ENCODE assay signal across 23 cellular contexts in genomic region chr17:1733759-1734158, GRCh38. TPM values are rescaled to one million over a fixed set of nuclear protein-coding genes. Genes with fewer than 3 reads are reported as not detected.
"Had no signal": no experiment of that assay in that cellular context is flagged by ENCODE, and none has a peak within 500 bp of the region (broad histone marks: within the 10 kb centered on the region; RNA-seq: fewer than 3 reads in every experiment).

No MANE protein-coding gene starts in this region.

- H3K4me3 Mint-ChIP-seq: activated CD4-positive, alpha-beta memory T cell treated with anti-CD3 and anti-CD28 coated beads for 36 hours; activated CD4-positive, alpha-beta T cell treated with anti-CD3 and anti-CD28 coated beads for 36 hours; activated naive CD8-positive, alpha-beta T cell; activated T-helper 1 cell treated with anti-CD3 and anti-CD28 coated beads, Interleukin-12 subunit alpha, Interleukin-12 subunit beta, Interleukin-2, Interleukin-4 antibody, amounts not matched to agents 30 ng/mL and 10 ng/mL and 1 ng/mL, durations not matched to agents 14 hours and 24 hours and 36 hours; effector memory CD8-positive, alpha-beta T cell; immature natural killer cell; naive thymus-derived CD4-positive, alpha-beta T cell; neural progenitor cell had no signal

- H3K9me3 ChIP-seq: esophagus squamous epithelium, heart right ventricle, psoas muscle, thyroid gland had no signal

- H3K9me3 Mint-ChIP-seq: activated CD4-positive, alpha-beta memory T cell treated with anti-CD3 and anti-CD28 coated beads for 36 hours; activated T-helper 1 cell treated with anti-CD3 and anti-CD28 coated beads, Interleukin-12 subunit alpha, Interleukin-12 subunit beta, Interleukin-2, Interleukin-4 antibody, amounts not matched to agents 30 ng/mL and 10 ng/mL and 1 ng/mL, durations not matched to agents 14 hours and 24 hours and 36 hours; effector memory CD8-positive, alpha-beta T cell; immature natural killer cell; neural progenitor cell had no signal

- H3K36me3 ChIP-seq: neural progenitor cell had no signal

- H3K27me3 ChIP-seq: esophagus squamous epithelium, heart right ventricle, neural progenitor cell, thyroid gland had no signal

- ATAC-seq: activated CD4-positive, alpha-beta T cell treated with anti-CD3 and anti-CD28 coated beads for 36 hours; effector memory CD8-positive, alpha-beta T cell; heart right ventricle; naive thymus-derived CD4-positive, alpha-beta T cell; right cardiac atrium had no signal

- H3K9ac ChIP-seq: neural progenitor cell had no signal

- H3K27ac Mint-ChIP-seq: activated CD4-positive, alpha-beta memory T cell treated with anti-CD3 and anti-CD28 coated beads for 36 hours; activated CD4-positive, alpha-beta T cell treated with anti-CD3 and anti-CD28 coated beads for 36 hours; activated naive CD8-positive, alpha-beta T cell; activated T-helper 1 cell treated with anti-CD3 and anti-CD28 coated beads, Interleukin-12 subunit alpha, Interleukin-12 subunit beta, Interleukin-2, Interleukin-4 antibody, amounts not matched to agents 30 ng/mL and 10 ng/mL and 1 ng/mL, durations not matched to agents 14 hours and 24 hours and 36 hours; neural progenitor cell had no signal

- H3K4me1 ChIP-seq: neural progenitor cell had no signal

- H3K4me2 ChIP-seq: neural progenitor cell had no signal

- H2AFZ ChIP-seq: neural progenitor cell had no signal

- H3K4me3 ChIP-seq: esophagus squamous epithelium, heart right ventricle, neural progenitor cell, psoas muscle, thyroid gland had no signal

- H3K27me3 Mint-ChIP-seq: activated CD4-positive, alpha-beta memory T cell treated with anti-CD3 and anti-CD28 coated beads for 36 hours; activated CD4-positive, alpha-beta T cell treated with anti-CD3 and anti-CD28 coated beads for 36 hours; activated naive CD8-positive, alpha-beta T cell; effector memory CD8-positive, alpha-beta T cell; naive thymus-derived CD4-positive, alpha-beta T cell had no signal

- H3K36me3 Mint-ChIP-seq: activated naive CD8-positive, alpha-beta T cell had no signal

- DNase-seq: activated CD4-positive, alpha-beta memory T cell treated with anti-CD3 and anti-CD28 coated beads for 36 hours; activated CD4-positive, alpha-beta T cell treated with anti-CD3 and anti-CD28 coated beads for 36 hours; activated T-cell treated with anti-CD3 and anti-CD28 coated beads for 4 hours; cerebellar nuclear complex; effector memory CD8-positive, alpha-beta T cell; esophagus squamous epithelium; heart right ventricle; immature natural killer cell; kidney glomerular epithelial cell; mesendoderm; small intestine; stimulated activated CD4-positive, alpha-beta T cell treated with anti-CD3 and anti-CD28 coated beads, Interleukin-4, amount 100 ng/mL, for 4 hours; stimulated activated naive CD4-positive, alpha-beta T cell; T-helper 2 cell; thyroid gland; WERI-Rb-1 had no signal

- H3K27ac ChIP-seq: esophagus squamous epithelium, heart right ventricle, neural progenitor cell, thyroid gland, WERI-Rb-1 had no signal

RNA-seq across cellular contexts. Expression of gene SERPINF2, which starts 8.9 kb away (rescaled TPM):
- total RNA-seq: activated CD4-positive, alpha-beta memory T cell treated with anti-CD3 and anti-CD28 coated beads for 36 hours had no signal
- polyA plus RNA-seq: naive thymus-derived CD4-positive, alpha-beta T cell had no signal

RNA-seq across cellular contexts. Expression of gene TLCD2, which starts 23.6 kb away (rescaled TPM):
- polyA plus RNA-seq: naive thymus-derived CD4-positive, alpha-beta T cell had no signal

RNA-seq across cellular contexts. Expression of gene SERPINF1, which starts 28.1 kb away (rescaled TPM):
- total RNA-seq: activated T-helper 1 cell treated with anti-CD3 and anti-CD28 coated beads, Interleukin-12 subunit alpha, Interleukin-12 subunit beta, Interleukin-2, Interleukin-4 antibody, amounts not matched to agents 30 ng/mL and 10 ng/mL and 1 ng/mL, durations not matched to agents 14 hours and 24 hours and 36 hours; dermis microvascular lymphatic vessel endothelial cell had no signal
